ENCODE assay signal across 1 cellular context in the genomic region with DNA sequence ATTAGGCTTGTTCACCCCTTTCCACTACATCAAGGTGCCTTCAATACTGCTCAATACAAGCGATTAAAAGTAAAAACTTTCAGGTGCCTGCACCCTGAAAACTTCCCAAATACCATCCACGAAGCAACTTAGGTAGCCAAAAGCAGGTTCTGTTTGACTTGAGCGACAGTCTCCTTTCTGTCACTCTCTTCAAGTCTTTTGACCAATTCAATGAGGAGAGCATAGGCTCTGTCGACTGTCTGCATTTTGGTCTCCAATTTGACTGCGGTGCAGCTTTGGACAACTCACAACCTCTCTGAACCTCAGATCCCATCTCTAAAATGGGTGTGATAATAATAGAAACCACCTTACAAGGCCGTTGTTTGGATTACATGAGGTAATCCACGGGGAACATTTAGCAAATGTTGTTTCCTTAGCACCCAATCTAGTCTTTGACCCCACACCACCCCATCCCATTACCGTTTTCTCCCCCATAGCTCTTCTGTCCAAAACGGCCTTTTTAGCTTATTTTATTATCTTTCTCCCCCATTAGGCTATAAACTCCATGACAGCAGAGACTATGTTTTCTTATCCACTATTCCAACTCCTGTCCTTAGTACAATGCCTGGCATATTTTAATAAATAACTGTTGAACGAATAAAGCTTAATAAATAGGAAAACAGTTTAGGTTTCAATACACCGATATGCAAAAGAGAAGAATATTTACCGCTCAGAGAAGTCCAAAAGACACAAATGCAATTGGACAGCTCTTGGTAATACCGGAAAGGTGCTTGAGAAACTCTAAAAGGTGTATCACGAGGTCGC.
TF ChIP-seq lines count a peak whose summit lies in the region.

No MANE protein-coding gene starts in this region.

TF ChIP-seq in SK-N-SH, 30 proteins besides CTCF, POLR2A, EP300 and RAD21 (continued from another document):
- TF ChIP-seq, protein P1, sequence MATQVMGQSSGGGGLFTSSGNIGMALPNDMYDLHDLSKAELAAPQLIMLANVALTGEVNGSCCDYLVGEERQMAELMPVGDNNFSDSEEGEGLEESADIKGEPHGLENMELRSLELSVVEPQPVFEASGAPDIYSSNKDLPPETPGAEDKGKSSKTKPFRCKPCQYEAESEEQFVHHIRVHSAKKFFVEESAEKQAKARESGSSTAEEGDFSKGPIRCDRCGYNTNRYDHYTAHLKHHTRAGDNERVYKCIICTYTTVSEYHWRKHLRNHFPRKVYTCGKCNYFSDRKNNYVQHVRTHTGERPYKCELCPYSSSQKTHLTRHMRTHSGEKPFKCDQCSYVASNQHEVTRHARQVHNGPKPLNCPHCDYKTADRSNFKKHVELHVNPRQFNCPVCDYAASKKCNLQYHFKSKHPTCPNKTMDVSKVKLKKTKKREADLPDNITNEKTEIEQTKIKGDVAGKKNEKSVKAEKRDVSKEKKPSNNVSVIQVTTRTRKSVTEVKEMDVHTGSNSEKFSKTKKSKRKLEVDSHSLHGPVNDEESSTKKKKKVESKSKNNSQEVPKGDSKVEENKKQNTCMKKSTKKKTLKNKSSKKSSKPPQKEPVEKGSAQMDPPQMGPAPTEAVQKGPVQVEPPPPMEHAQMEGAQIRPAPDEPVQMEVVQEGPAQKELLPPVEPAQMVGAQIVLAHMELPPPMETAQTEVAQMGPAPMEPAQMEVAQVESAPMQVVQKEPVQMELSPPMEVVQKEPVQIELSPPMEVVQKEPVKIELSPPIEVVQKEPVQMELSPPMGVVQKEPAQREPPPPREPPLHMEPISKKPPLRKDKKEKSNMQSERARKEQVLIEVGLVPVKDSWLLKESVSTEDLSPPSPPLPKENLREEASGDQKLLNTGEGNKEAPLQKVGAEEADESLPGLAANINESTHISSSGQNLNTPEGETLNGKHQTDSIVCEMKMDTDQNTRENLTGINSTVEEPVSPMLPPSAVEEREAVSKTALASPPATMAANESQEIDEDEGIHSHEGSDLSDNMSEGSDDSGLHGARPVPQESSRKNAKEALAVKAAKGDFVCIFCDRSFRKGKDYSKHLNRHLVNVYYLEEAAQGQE (IDR thresholded peaks at IDR 0.05; ENCODE audit: low read depth, low read length), result no peak
- TF ChIP-seq CHD2 (IDR thresholded peaks at IDR 0.05; ENCODE audit: low read length, partially characterized antibody) (no peak), FOXM1 (IDR thresholded peaks at IDR 0.05; ENCODE audit: low read depth) (no peak), GABPA (IDR thresholded peaks at IDR 0.05; ENCODE audit: low read depth) (no peak), RFX5 (IDR thresholded peaks at IDR 0.05; ENCODE audit: low read length) (no peak), ELF1 (IDR thresholded peaks at IDR 0.05) (no peak), FOSL2 (IDR thresholded peaks at IDR 0.05; ENCODE audit: borderline replicate concordance, low read depth) (no peak), RCOR1 (IDR thresholded peaks at IDR 0.05; ENCODE audit: low read length) (no peak), NRF1 (IDR thresholded peaks at IDR 0.05; ENCODE audit: low read depth, low read length) (no peak), GATA2 (CRISPR knock-in tag; IDR thresholded peaks at IDR 0.05) (no peak), JUND (IDR thresholded peaks at IDR 0.05) (no peak), TAF1 (IDR thresholded peaks at IDR 0.05; ENCODE audit: borderline replicate concordance, low read depth, low read length) (no peak)
- TF ChIP-seq, protein P2, sequence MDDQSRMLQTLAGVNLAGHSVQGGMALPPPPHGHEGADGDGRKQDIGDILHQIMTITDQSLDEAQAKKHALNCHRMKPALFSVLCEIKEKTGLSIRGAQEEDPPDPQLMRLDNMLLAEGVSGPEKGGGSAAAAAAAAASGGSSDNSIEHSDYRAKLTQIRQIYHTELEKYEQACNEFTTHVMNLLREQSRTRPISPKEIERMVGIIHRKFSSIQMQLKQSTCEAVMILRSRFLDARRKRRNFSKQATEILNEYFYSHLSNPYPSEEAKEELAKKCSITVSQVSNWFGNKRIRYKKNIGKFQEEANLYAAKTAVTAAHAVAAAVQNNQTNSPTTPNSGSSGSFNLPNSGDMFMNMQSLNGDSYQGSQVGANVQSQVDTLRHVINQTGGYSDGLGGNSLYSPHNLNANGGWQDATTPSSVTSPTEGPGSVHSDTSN (IDR thresholded peaks at IDR 0.05), result no peak
- TF ChIP-seq, protein P3, sequence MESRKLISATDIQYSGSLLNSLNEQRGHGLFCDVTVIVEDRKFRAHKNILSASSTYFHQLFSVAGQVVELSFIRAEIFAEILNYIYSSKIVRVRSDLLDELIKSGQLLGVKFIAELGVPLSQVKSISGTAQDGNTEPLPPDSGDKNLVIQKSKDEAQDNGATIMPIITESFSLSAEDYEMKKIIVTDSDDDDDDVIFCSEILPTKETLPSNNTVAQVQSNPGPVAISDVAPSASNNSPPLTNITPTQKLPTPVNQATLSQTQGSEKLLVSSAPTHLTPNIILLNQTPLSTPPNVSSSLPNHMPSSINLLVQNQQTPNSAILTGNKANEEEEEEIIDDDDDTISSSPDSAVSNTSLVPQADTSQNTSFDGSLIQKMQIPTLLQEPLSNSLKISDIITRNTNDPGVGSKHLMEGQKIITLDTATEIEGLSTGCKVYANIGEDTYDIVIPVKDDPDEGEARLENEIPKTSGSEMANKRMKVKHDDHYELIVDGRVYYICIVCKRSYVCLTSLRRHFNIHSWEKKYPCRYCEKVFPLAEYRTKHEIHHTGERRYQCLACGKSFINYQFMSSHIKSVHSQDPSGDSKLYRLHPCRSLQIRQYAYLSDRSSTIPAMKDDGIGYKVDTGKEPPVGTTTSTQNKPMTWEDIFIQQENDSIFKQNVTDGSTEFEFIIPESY (IDR thresholded peaks at IDR 0.05; ENCODE audit: borderline replicate concordance, low read depth), result no peak
